Comparison of ENCODE assay signal across 21 cellular contexts in genomic region chr21:45853703-45854342, GRCh38.
A peak's percentile ranks its signal among the peaks of the same experiment; 100 is the strongest.
DNase-seq lines count a peak whose midpoint lies in the region; ATAC-seq and TF ChIP-seq lines count a peak whose summit lies in the region.
"Had no signal": no experiment of that assay in that cellular context is flagged by ENCODE, and none has a peak within 500 bp of the region (broad histone marks: within the 10 kb centered on the region; RNA-seq: fewer than 3 reads in every experiment).

No MANE protein-coding gene starts in this region.

- no peak overlapping the region for H3K4me3 ChIP-seq in Peyer's patch
- no peak overlapping the region for H3K4me3 ChIP-seq in sigmoid colon
- no peak overlapping the region for H3K4me3 ChIP-seq in heart right ventricle
- H3K4me3 ChIP-seq in H7 (ENCODE audit: insufficient read depth, low read depth, low read length): no peak overlapping the region
- H3K4me3 ChIP-seq: heart left ventricle, ovary, right atrium auricular region, transverse colon had no signal

- ATAC-seq in HG02759 (IDR thresholded peaks at IDR 0.05; ENCODE audit: unreplicated experiment) (no peak), heart right ventricle (no peak)
- ATAC-seq: heart left ventricle; left cardiac atrium; stimulated activated naive CD8-positive, alpha-beta T cell treated with anti-CD3 and anti-CD28 coated beads, Interleukin-15, amount 100 ng/mL, for 72 hours; T-helper 17 cell had no signal

- H3K9me3 ChIP-seq in Peyer's patch (no peaks in the 10 kb centered on the region), sigmoid colon (no peaks in the 10 kb centered on the region), heart right ventricle (no peaks in the 10 kb centered on the region)
- H3K9me3 ChIP-seq: heart left ventricle, ovary, right atrium auricular region, transverse colon had no signal

- no peak for TF ChIP-seq EP300 in sigmoid colon (IDR thresholded peaks at IDR 0.05)

- H3K4me1 ChIP-seq in Peyer's patch: no peaks in the 10 kb centered on the region
- no peaks in the 10 kb centered on the region for H3K4me1 ChIP-seq in sigmoid colon
- H3K4me1 ChIP-seq in heart right ventricle: no peaks in the 10 kb centered on the region
- H3K4me1 ChIP-seq: heart left ventricle, right atrium auricular region, transverse colon had no signal

- H3K27ac ChIP-seq in Peyer's patch (no peak overlapping the region), epithelial cell of prostate (no peak overlapping the region), sigmoid colon (no peak overlapping the region), heart right ventricle (no peak overlapping the region)
- H3K27ac ChIP-seq: heart left ventricle, ovary, right atrium auricular region, transverse colon had no signal

- no peaks in the 10 kb centered on the region for H3K36me3 ChIP-seq in Peyer's patch
- H3K36me3 ChIP-seq in sigmoid colon: no peaks in the 10 kb centered on the region
- H3K36me3 ChIP-seq in heart right ventricle: no peaks in the 10 kb centered on the region
- H3K36me3 ChIP-seq in H7 (replicated peaks; ENCODE audit: control insufficient read depth, insufficient read depth, low read length): no peaks in the 10 kb centered on the region
- H3K36me3 ChIP-seq: heart left ventricle, ovary, right atrium auricular region, transverse colon had no signal

- 54 to 86% methylated on average over 19 of the region's 19 CpGs for WGBS in sigmoid colon, 2 donors
- 78 to 81% methylated on average over 19 of the region's 19 CpGs for WGBS in heart right ventricle, 2 donors

- H3K27me3 ChIP-seq in Peyer's patch (no peaks in the 10 kb centered on the region), sigmoid colon (no peaks in the 10 kb centered on the region), heart right ventricle (peaks cover 0 to 10% (median 0%) of the 10 kb centered on the region in 7 donors), H7 (ENCODE audit: control insufficient read depth, insufficient read depth, low read length) (no peaks in the 10 kb centered on the region)
- H3K27me3 ChIP-seq: ovary, right atrium auricular region, transverse colon had no signal

- DNase-seq in NCI-H1092 treated with DMSO at 0.1 percent for 48 hours (lab: John Stamatoyannopoulos, UW) (peak; percentile 92), Peyer's patch (peak in 2 of 3 donors; percentile 34 to 45), epithelial cell of prostate (ENCODE audit: low read depth, low spot score) (peak; percentile 41), sigmoid colon (peak; percentile 28), heart right ventricle (no peak), H7 (no peak)
- no peak for DNase-seq in NK-92 treated with Interleukin-12 subunit alpha and Interleukin-12 subunit beta, amount 100 ng/mL, for 24 hours (lab: John Stamatoyannopoulos, UW)
- DNase-seq: activated CD4-positive, alpha-beta T cell treated with anti-CD3 and anti-CD28 coated beads for 48 hours; activated naive CD4-positive, alpha-beta T cell treated with anti-CD3 and anti-CD28 coated beads, Interleukin-2, amount 50 U/mL, for 16 hours; anterior cingulate cortex; naive B cell; NCI-H1048; NCI-H1930; stimulated activated naive CD8-positive, alpha-beta T cell treated with anti-CD3 and anti-CD28 coated beads, Interleukin-15, amount 100 ng/mL, for 72 hours; T-helper 17 cell; transverse colon had no signal

- TF ChIP-seq CTCF in Peyer's patch (IDR thresholded peaks at IDR 0.05): no peak
- TF ChIP-seq CTCF in sigmoid colon (IDR thresholded peaks at IDR 0.05): no peak
- TF ChIP-seq CTCF in heart right ventricle (IDR thresholded peaks at IDR 0.05): no peak

- TF ChIP-seq POLR2A in Peyer's patch (IDR thresholded peaks at IDR 0.05) (no peak), sigmoid colon (IDR thresholded peaks at IDR 0.05) (no peak)

- intact Hi-C loops in sigmoid colon (cut with DNase I): no loop called here
- intact Hi-C loops in heart right ventricle (cut with DNase I): no loop called here

Comparison
In these comparisons a context has a peak if more than half of its experiments do, and no peak if none do; other contexts are left out.
1. DNase-seq: peak in NCI-H1092 treated with DMSO at 0.1 percent for 48 hours (single experiment), Peyer's patch (2 of 3), epithelial cell of prostate (single experiment) and sigmoid colon (single experiment); none in NK-92 treated with Interleukin-12 subunit alpha and Interleukin-12 subunit beta, amount 100 ng/mL, for 24 hours (single experiment), heart right ventricle (0 of 2) and H7 (single experiment).